9 cellular contexts compared by ENCODE assay signal in genomic region chr15:66707310-66708160, GRCh38. TPM values are rescaled to one million over a fixed set of nuclear protein-coding genes. Genes with fewer than 3 reads are reported as not detected.
DNase-seq lines count a peak whose midpoint lies in the region; ATAC-seq and TF ChIP-seq lines count a peak whose summit lies in the region.
"Had no signal": no experiment of that assay in that cellular context is flagged by ENCODE, and none has a peak within 500 bp of the region (broad histone marks: within the 10 kb centered on the region; RNA-seq: fewer than 3 reads in every experiment).

No MANE protein-coding gene starts in this region.

- H3K27me3 ChIP-seq in PC-9 (ENCODE audit: insufficient read depth, low read depth) = no peaks in the 10 kb centered on the region

- H3K9me2 ChIP-seq in PC-9 (ENCODE audit: insufficient read depth) = no peaks in the 10 kb centered on the region

- DNase-seq in Daoy (ENCODE audit: low read depth) (peak; percentile 64), NCI-H748 treated with DMSO at 0.1 percent for 48 hours (lab: John Stamatoyannopoulos, UW) (peak; percentile 45), fibroblast of pulmonary artery (ENCODE audit: low read depth) (peak; percentile 55), progenitor cell of endocrine pancreas (ENCODE audit: low spot score, unreplicated experiment) (peak; percentile 35), PC-9 (no peak), NCI-H187 (lab: John Stamatoyannopoulos, UW) (no peak)
- no peak for DNase-seq in stimulated activated naive CD8-positive, alpha-beta T cell treated with anti-CD3 and anti-CD28 coated beads, Interleukin-15, amount 100 ng/mL, for 72 hours
- no peak for DNase-seq in activated naive CD4-positive, alpha-beta T cell treated with anti-CD3 and anti-CD28 coated beads, Interleukin-2, amount 50 U/mL, for 72 hours (ENCODE audit: low spot score in 2 of 2)

- peaks cover 49% of the 10 kb centered on the region for H3K4me1 Mint-ChIP-seq in progenitor cell of endocrine pancreas (ENCODE audit: low read depth)
- peaks cover 14% of the 10 kb centered on the region for H3K4me1 Mint-ChIP-seq in stimulated activated naive CD8-positive, alpha-beta T cell treated with anti-CD3 and anti-CD28 coated beads, Interleukin-15, amount 100 ng/mL, for 72 hours

- no peak overlapping the region for H3K27ac ChIP-seq in PC-9

- H2AFZ ChIP-seq in PC-9 = no peak overlapping the region

- intact Hi-C loops in PC-9 (cut with micrococcal nuclease; ENCODE audit: unreplicated experiment) = no loop called here

- H3K27ac Mint-ChIP-seq in progenitor cell of endocrine pancreas = peak overlapping the region; percentile 24
- no peak overlapping the region for H3K27ac Mint-ChIP-seq in stimulated activated naive CD8-positive, alpha-beta T cell treated with anti-CD3 and anti-CD28 coated beads, Interleukin-15, amount 100 ng/mL, for 72 hours
- no peak overlapping the region for H3K27ac Mint-ChIP-seq in activated naive CD4-positive, alpha-beta T cell treated with anti-CD3 and anti-CD28 coated beads, Interleukin-2, amount 50 U/mL, for 72 hours
- H3K27ac Mint-ChIP-seq: T-helper 1 cell treated with Interleukin-12 subunit alpha and Interleukin-12 subunit beta and Interleukin-4 antibody, amounts not matched to agents 30 μg/mL and 1 μg/mL, for 36 hours had no signal

- ATAC-seq in stimulated activated naive CD8-positive, alpha-beta T cell treated with anti-CD3 and anti-CD28 coated beads, Interleukin-15, amount 100 ng/mL, for 72 hours = no peak
- ATAC-seq in activated naive CD4-positive, alpha-beta T cell treated with anti-CD3 and anti-CD28 coated beads, Interleukin-2, amount 50 U/mL, for 72 hours = no peak

- H3K27me3 Mint-ChIP-seq in progenitor cell of endocrine pancreas = no peaks in the 10 kb centered on the region
- H3K27me3 Mint-ChIP-seq in stimulated activated naive CD8-positive, alpha-beta T cell treated with anti-CD3 and anti-CD28 coated beads, Interleukin-15, amount 100 ng/mL, for 72 hours = peaks cover 31% of the 10 kb centered on the region

- H4K20me1 ChIP-seq in PC-9 (ENCODE audit: insufficient read depth) = no peaks in the 10 kb centered on the region; the same call in 1 of the 2 replicates

- no peak overlapping the region for H3K4me2 ChIP-seq in PC-9

- H3K9me3 ChIP-seq in PC-9 (ENCODE audit: insufficient read depth, low read depth) = no peaks in the 10 kb centered on the region

- BruUV-seq in PC-9 (replicated peaks; lab: Mats Ljungman, UMichigan) = no TSS peak

- H3F3A ChIP-seq in PC-9 (ENCODE audit: insufficient read depth, low read depth) = no peaks in the 10 kb centered on the region

- POLR2A ChIA-PET in PC-9 (lab: Charles Lee; ENCODE audit: unreplicated experiment) = interaction anchor here (0.6 kb wide), 2 partner anchors 11 to 66 kb away, joined by 3 to 5 read pairs; no protein-coding TSS in a partner anchor

- CTCF ChIA-PET in PC-9 (lab: Charles Lee) = interaction anchor here (0.5 to 0.7 kb wide), 3 partner anchors 92 to 129 kb away, joined by 3 to 4 read pairs (median 3); no protein-coding TSS in a partner anchor

- peak overlapping the region; percentile 90 for H3K4me3 ChIP-seq in fibroblast of pulmonary artery (replicated peaks; ENCODE audit: low read depth, low read length)
- H3K4me3 ChIP-seq in PC-9 = no peak overlapping the region

- TF ChIP-seq CTCF in fibroblast of pulmonary artery (IDR thresholded peaks at IDR 0.05; ENCODE audit: low read length, missing control alignments) = peak; percentile 30
- TF ChIP-seq CTCF in progenitor cell of endocrine pancreas (IDR thresholded peaks at IDR 0.05; ENCODE audit: unreplicated experiment) = peak; percentile 32
- no peak for TF ChIP-seq CTCF in PC-9 (conservative IDR thresholded peaks at IDR 0.05)

- peak overlapping the region; percentile 93 for H3K4me3 Mint-ChIP-seq in progenitor cell of endocrine pancreas (ENCODE audit: low read depth)
- H3K4me3 Mint-ChIP-seq in stimulated activated naive CD8-positive, alpha-beta T cell treated with anti-CD3 and anti-CD28 coated beads, Interleukin-15, amount 100 ng/mL, for 72 hours = no peak overlapping the region
- H3K4me3 Mint-ChIP-seq: T-helper 1 cell treated with Interleukin-12 subunit alpha and Interleukin-12 subunit beta and Interleukin-4 antibody, amounts not matched to agents 30 μg/mL and 1 μg/mL, for 36 hours had no signal

- no peaks in the 10 kb centered on the region for H3K9me3 Mint-ChIP-seq in progenitor cell of endocrine pancreas (ENCODE audit: low read depth)
- no peaks in the 10 kb centered on the region for H3K9me3 Mint-ChIP-seq in stimulated activated naive CD8-positive, alpha-beta T cell treated with anti-CD3 and anti-CD28 coated beads, Interleukin-15, amount 100 ng/mL, for 72 hours
- H3K9me3 Mint-ChIP-seq in activated naive CD4-positive, alpha-beta T cell treated with anti-CD3 and anti-CD28 coated beads, Interleukin-2, amount 50 U/mL, for 72 hours = no peaks in the 10 kb centered on the region
- H3K9me3 Mint-ChIP-seq: T-helper 1 cell treated with Interleukin-12 subunit alpha and Interleukin-12 subunit beta and Interleukin-4 antibody, amounts not matched to agents 30 μg/mL and 1 μg/mL, for 36 hours had no signal

- no peaks in the 10 kb centered on the region for H3K36me3 ChIP-seq in PC-9 (ENCODE audit: low read depth)

- H3K79me2 ChIP-seq in PC-9 (ENCODE audit: low read depth) = peaks cover 35% of the 10 kb centered on the region

- peaks cover 12% of the 10 kb centered on the region for H3K36me3 Mint-ChIP-seq in progenitor cell of endocrine pancreas (ENCODE audit: insufficient read depth)
- peaks cover 0 to 6% of the 10 kb centered on the region in 2 donors for H3K36me3 Mint-ChIP-seq in activated naive CD4-positive, alpha-beta T cell treated with anti-CD3 and anti-CD28 coated beads, Interleukin-2, amount 50 U/mL, for 72 hours

- H3K4me1 ChIP-seq in PC-9 (replicated peaks; ENCODE audit: insufficient read depth) = peaks cover 16% of the 10 kb centered on the region

RNA-seq across cellular contexts. Expression of gene SMAD6, which starts 5.5 kb away (rescaled TPM):
- 9.0 and 12.2 TPM in 2 replicates for total RNA-seq in Daoy (2014; rRNA removed; shearing (Covaris generic))
- total RNA-seq in progenitor cell of endocrine pancreas (35.5 and 38.9 TPM in 2 replicates), PC-9 (2021) (7.1 and 10.6 TPM in 2 replicates)
- total RNA-seq in activated naive CD4-positive, alpha-beta T cell treated with anti-CD3 and anti-CD28 coated beads, Interleukin-2, amount 50 U/mL, for 72 hours = under 1 TPM; 0.20 to 0.70 TPM

Comparison
In these comparisons a context has a peak if more than half of its experiments do, and no peak if none do; other contexts are left out.
1. DNase-seq: peak in Daoy (single experiment), NCI-H748 treated with DMSO at 0.1 percent for 48 hours (single experiment), fibroblast of pulmonary artery (single experiment) and progenitor cell of endocrine pancreas (single experiment); none in PC-9 (0 of 2), stimulated activated naive CD8-positive, alpha-beta T cell treated with anti-CD3 and anti-CD28 coated beads, Interleukin-15, amount 100 ng/mL, for 72 hours (0 of 2), NCI-H187 (0 of 2) and activated naive CD4-positive, alpha-beta T cell treated with anti-CD3 and anti-CD28 coated beads, Interleukin-2, amount 50 U/mL, for 72 hours (0 of 2).